ENCODE assay signal across 8 cellular contexts in the genomic region with DNA sequence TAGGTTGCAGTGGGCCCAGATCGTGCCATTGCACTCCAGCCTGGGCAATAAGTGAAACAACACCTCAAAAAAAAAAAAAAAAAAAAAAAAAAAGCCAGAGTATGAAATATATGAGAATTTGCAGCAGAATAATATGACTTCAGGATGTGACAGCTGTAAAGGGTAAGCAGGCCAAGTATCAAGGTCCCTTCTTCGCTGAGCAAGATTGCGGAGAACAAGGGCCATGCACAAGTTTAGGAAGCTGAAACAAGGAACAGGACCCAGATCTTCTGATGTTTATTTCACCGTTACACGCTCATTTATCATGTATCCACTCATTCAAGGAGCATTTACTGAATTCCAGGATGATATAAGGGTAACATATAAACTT. TPM values are rescaled to one million over a fixed set of nuclear protein-coding genes. Genes with fewer than 3 reads are reported as not detected.
A peak's percentile ranks its signal among the peaks of the same experiment; 100 is the strongest.
DNase-seq lines count a peak whose midpoint lies in the region; ATAC-seq, FAIRE-seq and TF ChIP-seq lines count a peak whose summit lies in the region.

No MANE protein-coding gene starts in this region.

- H3K9me3 ChIP-seq in CD8-positive, alpha-beta memory T cell (ENCODE audit: low read length): no peaks in the 10 kb centered on the region
- H3K9me3 ChIP-seq in NT2/D1 (ENCODE audit: insufficient read depth, low read length): no peaks in the 10 kb centered on the region
- no peaks in the 10 kb centered on the region for H3K9me3 ChIP-seq in effector memory CD4-positive, alpha-beta T cell (ENCODE audit: control insufficient read depth, low read length)
- no peaks in the 10 kb centered on the region for H3K9me3 ChIP-seq in neutrophil

- peaks cover 55% of the 10 kb centered on the region for H3K4me1 ChIP-seq in CD8-positive, alpha-beta memory T cell (ENCODE audit: insufficient read depth, low read length)
- H3K4me1 ChIP-seq in NT2/D1 (ENCODE audit: insufficient read depth, insufficient read length): peaks cover 15% of the 10 kb centered on the region
- H3K4me1 ChIP-seq in effector memory CD4-positive, alpha-beta T cell (ENCODE audit: control insufficient read depth, insufficient read depth, low read length, poor library complexity, severe bottlenecking): peaks cover 37% of the 10 kb centered on the region
- peaks cover 47 to 53% of the 10 kb centered on the region in 2 experiments for H3K4me1 ChIP-seq in neutrophil (ENCODE audit: control insufficient read depth in 1 of 2, insufficient read depth in 1 of 2, low read depth in 1 of 2, low read length in 1 of 2)

- H3K27me3 ChIP-seq in CD8-positive, alpha-beta memory T cell (ENCODE audit: insufficient read depth, low read length, poor library complexity, severe bottlenecking): no peaks in the 10 kb centered on the region
- H3K27me3 ChIP-seq in NT2/D1 (ENCODE audit: insufficient read depth, insufficient read length): no peaks in the 10 kb centered on the region
- H3K27me3 ChIP-seq in effector memory CD4-positive, alpha-beta T cell (replicated peaks; ENCODE audit: control insufficient read depth, insufficient read depth, low read length, poor library complexity, severe bottlenecking): no peaks in the 10 kb centered on the region
- no peaks in the 10 kb centered on the region for H3K27me3 ChIP-seq in neutrophil

- no peak for ATAC-seq in HG03378 (IDR thresholded peaks at IDR 0.05; ENCODE audit: unreplicated experiment)
- no peak for ATAC-seq in GM19035 (IDR thresholded peaks at IDR 0.05; ENCODE audit: unreplicated experiment)

- H3K4me3 Mint-ChIP-seq in CD8-positive, alpha-beta memory T cell: peak overlapping the region; percentile 75 to 93 (median 87)

- no peak for FAIRE-seq in frontal cortex (lab: Jason Lieb, UNC)

- CTCF ChIA-PET in CD8-positive, alpha-beta memory T cell (lab: Charles Lee): interaction anchor here (0.7 to 3.4 kb wide), 6 partner anchors 11 to 99 kb away, joined by 3 to 20 read pairs (median 4); a partner anchor contains a TSS

- no peaks in the 10 kb centered on the region for H3K9me3 Mint-ChIP-seq in CD8-positive, alpha-beta memory T cell

- H3K4me3 ChIP-seq in CD8-positive, alpha-beta memory T cell (ENCODE audit: low read length): peak overlapping the region; percentile 66
- H3K4me3 ChIP-seq in NT2/D1 (ENCODE audit: insufficient read length, low read depth) (peak overlapping the region; percentile 89), neutrophil (ENCODE audit: low read depth in 1 of 2, low read length in 1 of 2) (peak overlapping the region; percentile 86 to 88)
- peak overlapping the region; percentile 94 for H3K4me3 ChIP-seq in effector memory CD4-positive, alpha-beta T cell (ENCODE audit: insufficient read depth, low read depth, low read length, poor library complexity, severe bottlenecking)

- POLR2A ChIA-PET in CD8-positive, alpha-beta memory T cell (lab: Charles Lee): interaction anchor here (0.7 to 1.4 kb wide), 3 partner anchors 57 to 99 kb away, joined by 3 to 4 read pairs (median 3); no protein-coding TSS in a partner anchor

- H3K36me3 Mint-ChIP-seq in CD8-positive, alpha-beta memory T cell: peaks cover 0 to 12% (median 0%) of the 10 kb centered on the region in 3 donors

- H3K9ac ChIP-seq in NT2/D1 (ENCODE audit: insufficient read length, low read depth): peak overlapping the region; percentile 90

- H3K27ac ChIP-seq in CD8-positive, alpha-beta memory T cell (ENCODE audit: low read depth, low read length): peak overlapping the region; percentile 84
- H3K27ac ChIP-seq in effector memory CD4-positive, alpha-beta T cell (ENCODE audit: insufficient read depth, low read length, poor library complexity, severe bottlenecking): peak overlapping the region; percentile 95
- H3K27ac ChIP-seq in neutrophil: peak overlapping the region; percentile 90

- peaks cover 0 to 2% of the 10 kb centered on the region in 2 donors for H3K27me3 Mint-ChIP-seq in CD8-positive, alpha-beta memory T cell

- no peak for TF ChIP-seq CTCF in neutrophil (IDR thresholded peaks at IDR 0.05)

- H3K4me1 Mint-ChIP-seq in CD8-positive, alpha-beta memory T cell: peaks cover 53 to 57% (median 55%) of the 10 kb centered on the region in 3 donors

- no peak for DNase-seq in CD8-positive, alpha-beta memory T cell
- DNase-seq in NT2/D1 (ENCODE audit: low read depth, low spot score) (no peak), Kasumi-1 (lab: John Stamatoyannopoulos, UW) (no peak), frontal cortex (ENCODE audit: low spot score in 2 of 2) (no peak)
- DNase-seq in effector memory CD4-positive, alpha-beta T cell: no peak

- H3K36me3 ChIP-seq in CD8-positive, alpha-beta memory T cell (ENCODE audit: insufficient read depth, low read length): no peaks in the 10 kb centered on the region
- H3K36me3 ChIP-seq in NT2/D1 (ENCODE audit: insufficient read depth, insufficient read length, low read length): peaks cover 6% of the 10 kb centered on the region
- no peaks in the 10 kb centered on the region for H3K36me3 ChIP-seq in effector memory CD4-positive, alpha-beta T cell (ENCODE audit: control insufficient read depth, insufficient read depth, low read length)
- H3K36me3 ChIP-seq in neutrophil: peaks cover 5% of the 10 kb centered on the region

- peak overlapping the region; percentile 76 to 98 (median 90) for H3K27ac Mint-ChIP-seq in CD8-positive, alpha-beta memory T cell

RNA-seq across cellular contexts. Expression of a gene that starts 0.7 kb away (rescaled TPM):
- 10 to 100 TPM; 22.3 to 22.5 TPM for total RNA-seq in CD8-positive, alpha-beta memory T cell
- 18.3 TPM for polyA plus RNA-seq in CD8-positive, alpha-beta memory T cell
- 6.1 TPM for total RNA-seq in frontal cortex

RNA-seq across cellular contexts. Expression of a gene that starts 34.3 kb away (rescaled TPM):
- 1 to 10 TPM; 1.2 to 2.0 TPM for total RNA-seq in CD8-positive, alpha-beta memory T cell
- 15.5 TPM for polyA plus RNA-seq in CD8-positive, alpha-beta memory T cell
- 1.6 TPM for total RNA-seq in frontal cortex

RNA-seq across cellular contexts. Expression of a gene that starts 50.2 kb away (rescaled TPM):
- total RNA-seq in CD8-positive, alpha-beta memory T cell: 10 to 100 TPM; 27.1 to 34.0 TPM
- 21.2 TPM for polyA plus RNA-seq in CD8-positive, alpha-beta memory T cell
- total RNA-seq in frontal cortex: 198 TPM
